In the genomic region with DNA sequence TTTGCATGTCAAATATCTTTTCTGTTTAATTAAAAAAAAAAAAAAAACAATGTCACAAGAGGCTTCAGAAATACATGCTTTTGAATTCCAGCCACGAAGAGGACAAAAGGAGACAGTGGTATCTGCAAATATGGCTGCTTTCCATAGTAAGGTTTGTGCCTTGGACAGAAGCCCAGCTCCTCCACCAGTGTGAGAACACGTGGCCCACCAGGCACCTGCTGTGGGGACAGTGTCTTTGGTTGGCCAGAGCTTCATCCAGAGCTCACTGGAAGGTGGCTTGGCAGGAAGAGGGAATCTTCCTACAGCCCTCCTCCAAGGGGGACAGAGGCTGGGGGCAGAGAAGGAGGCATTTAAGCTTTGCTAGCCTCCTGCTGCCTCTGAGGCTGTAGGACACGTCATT, we compare ENCODE assay signal across 18 cellular contexts.
DNase-seq lines count a peak whose midpoint lies in the region; ATAC-seq and TF ChIP-seq lines count a peak whose summit lies in the region.
"Had no signal": no experiment of that assay in that cellular context is flagged by ENCODE, and none has a peak within 500 bp of the region (broad histone marks: within the 10 kb centered on the region; RNA-seq: fewer than 3 reads in every experiment).

No MANE protein-coding gene starts in this region.

- no peak for ATAC-seq in CD4-positive, alpha-beta T cell (ENCODE audit: poor library complexity)
- no peak for ATAC-seq in activated naive CD8-positive, alpha-beta T cell treated with anti-CD3 and anti-CD28 coated beads, Interleukin-2, amount 50 U/mL, for 24 hours
- ATAC-seq: K562 had no signal

- intact Hi-C loops in CD4-positive, alpha-beta T cell (cut with DNase I, micrococcal nuclease), result no loop called here

- no peak for TF ChIP-seq CTCF in CD4-positive, alpha-beta T cell (IDR thresholded peaks at IDR 0.05)
- TF ChIP-seq CTCF in GM12865 (IDR thresholded peaks at IDR 0.05; ENCODE audit: insufficient read depth, low read depth, low read length, missing control alignments) (no peak), nephron progenitor cell (IDR thresholded peaks at IDR 0.05) (no peak)

- no peak for DNase-seq in CD4-positive, alpha-beta T cell
- DNase-seq in GM12865 (ENCODE audit: low read depth) (no peak), cerebellum (ENCODE audit: low spot score) (peak; percentile 41), myocyte (ENCODE audit: low read depth) (peak; percentile 43), nephron progenitor cell (no peak)
- no peak for DNase-seq in activated naive CD4-positive, alpha-beta T cell treated with anti-CD3 and anti-CD28 coated beads, Interleukin-2, amount 50 U/mL, for 16 hours
- no peak for DNase-seq in activated naive CD8-positive, alpha-beta T cell treated with anti-CD3 and anti-CD28 coated beads, Interleukin-2, amount 50 U/mL, for 24 hours
- DNase-seq: ACHN; AML-193; CD4-positive, CD25-positive, alpha-beta regulatory T cell; DMS53; MV-4-11; NCI-H1417 treated with DMSO at 0.1 percent for 48 hours; NCI-H2081; NCI-H2227 treated with DMSO at 0.1 percent for 48 hours; NCI-H524 treated with DMSO at 0.1 percent for 48 hours; SIG-M5 had no signal

- no peaks in the 10 kb centered on the region for H3K27me3 Mint-ChIP-seq in CD4-positive, alpha-beta T cell
- peaks cover 3% of the 10 kb centered on the region for H3K27me3 Mint-ChIP-seq in nephron progenitor cell (ENCODE audit: low read depth, poor library complexity)
- H3K27me3 Mint-ChIP-seq in activated naive CD8-positive, alpha-beta T cell treated with anti-CD3 and anti-CD28 coated beads, Interleukin-2, amount 50 U/mL, for 24 hours, result no peaks in the 10 kb centered on the region
- H3K27me3 Mint-ChIP-seq: CD4-positive, CD25-positive, alpha-beta regulatory T cell had no signal

- no peaks in the 10 kb centered on the region for H3K27me3 ChIP-seq in CD4-positive, alpha-beta T cell (ENCODE audit: control insufficient read depth, insufficient read depth, low read length)

- POLR2A ChIA-PET in CD4-positive, alpha-beta T cell (lab: Charles Lee), result interaction anchor here (0.8 to 1.3 kb wide), 2 partner anchors 8 to 12 kb away, joined by 3 read pairs; no protein-coding TSS in a partner anchor

- CTCF ChIA-PET in CD4-positive, alpha-beta T cell (lab: Charles Lee), result no interaction called here

- H3K9me3 Mint-ChIP-seq in CD4-positive, alpha-beta T cell, result no peaks in the 10 kb centered on the region
- peaks cover 6% of the 10 kb centered on the region for H3K9me3 Mint-ChIP-seq in nephron progenitor cell
- H3K9me3 Mint-ChIP-seq in activated naive CD8-positive, alpha-beta T cell treated with anti-CD3 and anti-CD28 coated beads, Interleukin-2, amount 50 U/mL, for 24 hours, result peaks cover 10% of the 10 kb centered on the region

- peak overlapping the region; percentile 57 for H3K4me3 ChIP-seq in GM12865 (ENCODE audit: low read depth, low read length)
- H3K4me3 ChIP-seq: K562 had no signal

- no peaks in the 10 kb centered on the region for H3K36me3 Mint-ChIP-seq in CD4-positive, alpha-beta T cell (ENCODE audit: low read depth)
- H3K36me3 Mint-ChIP-seq in nephron progenitor cell (ENCODE audit: low read depth), result no peaks in the 10 kb centered on the region
- H3K36me3 Mint-ChIP-seq in activated naive CD8-positive, alpha-beta T cell treated with anti-CD3 and anti-CD28 coated beads, Interleukin-2, amount 50 U/mL, for 24 hours (ENCODE audit: low read depth), result peaks cover 12% of the 10 kb centered on the region

- peak overlapping the region; percentile 85 for H3K27ac Mint-ChIP-seq in CD4-positive, alpha-beta T cell
- no peak overlapping the region for H3K27ac Mint-ChIP-seq in nephron progenitor cell
- H3K27ac Mint-ChIP-seq in activated naive CD8-positive, alpha-beta T cell treated with anti-CD3 and anti-CD28 coated beads, Interleukin-2, amount 50 U/mL, for 24 hours, result no peak overlapping the region

- H3K27ac ChIP-seq in CD4-positive, alpha-beta T cell (ENCODE audit: low read depth, low read length), result no peak overlapping the region

- H3K4me1 Mint-ChIP-seq in CD4-positive, alpha-beta T cell (ENCODE audit: low read depth), result peaks cover 76% of the 10 kb centered on the region
- H3K4me1 Mint-ChIP-seq in nephron progenitor cell, result peaks cover 9% of the 10 kb centered on the region
- peaks cover 49% of the 10 kb centered on the region for H3K4me1 Mint-ChIP-seq in activated naive CD8-positive, alpha-beta T cell treated with anti-CD3 and anti-CD28 coated beads, Interleukin-2, amount 50 U/mL, for 24 hours

- no peak overlapping the region for H3K4me3 Mint-ChIP-seq in CD4-positive, alpha-beta T cell
- H3K4me3 Mint-ChIP-seq in nephron progenitor cell, result no peak overlapping the region
- no peak overlapping the region for H3K4me3 Mint-ChIP-seq in activated naive CD8-positive, alpha-beta T cell treated with anti-CD3 and anti-CD28 coated beads, Interleukin-2, amount 50 U/mL, for 24 hours

- no peaks in the 10 kb centered on the region for H3K9me3 ChIP-seq in CD4-positive, alpha-beta T cell (ENCODE audit: control insufficient read depth, low read length)

Comparison
In these comparisons a context has a peak if more than half of its experiments do, and no peak if none do; other contexts are left out.
1. DNase-seq: peak in cerebellum (single experiment) and myocyte (single experiment); none in CD4-positive, alpha-beta T cell (0 of 10), GM12865 (single experiment), activated naive CD4-positive, alpha-beta T cell treated with anti-CD3 and anti-CD28 coated beads, Interleukin-2, amount 50 U/mL, for 16 hours (single experiment), nephron progenitor cell (single experiment) and activated naive CD8-positive, alpha-beta T cell treated with anti-CD3 and anti-CD28 coated beads, Interleukin-2, amount 50 U/mL, for 24 hours (single experiment).